In the genomic region with DNA sequence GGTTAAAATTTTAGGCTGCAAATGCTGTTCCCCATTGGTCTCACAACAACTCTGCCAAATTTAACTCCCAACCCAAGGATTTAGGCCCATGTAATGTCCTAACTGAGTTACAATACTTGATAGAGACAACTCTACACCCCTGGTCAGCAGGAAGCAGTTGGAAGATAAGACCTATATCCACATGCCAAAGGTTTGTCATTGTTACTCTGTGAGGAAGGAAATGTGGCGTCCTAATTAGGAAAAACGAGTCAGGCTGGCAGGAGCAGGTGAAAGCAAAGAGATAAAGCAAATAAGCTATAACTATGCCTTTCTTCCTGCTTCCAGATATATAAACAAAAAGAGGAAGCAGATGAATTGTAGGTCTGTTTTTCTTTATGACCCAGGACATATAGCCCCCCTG, we compare ENCODE assay signal across 26 cellular contexts.
"Had no signal": no experiment of that assay in that cellular context is flagged by ENCODE, and none has a peak within 500 bp of the region (broad histone marks: within the 10 kb centered on the region; RNA-seq: fewer than 3 reads in every experiment).

No MANE protein-coding gene starts in this region.

- H3K27me3 ChIP-seq: ascending aorta, body of pancreas, MG63, Peyer's patch had no signal

- H3K9ac ChIP-seq: KMS-11 had no signal

- H3K27ac ChIP-seq: ascending aorta, body of pancreas, KMS-11, Peyer's patch, RWPE1 had no signal

- H3K9me3 ChIP-seq: ascending aorta, body of pancreas, MG63, Peyer's patch had no signal

- ATAC-seq: activated naive CD4-positive, alpha-beta T cell treated with anti-CD3 and anti-CD28 coated beads, Interleukin-2, amount 50 U/mL, for 72 hours; activated naive CD8-positive, alpha-beta T cell treated with anti-CD3 and anti-CD28 coated beads, Interleukin-2, amount 50 U/mL, for 24 hours; activated T-cell treated with anti-CD3 and anti-CD28 coated beads, Interleukin-2, amount 50 U/mL, for 4 hours; body of pancreas; T-helper 17 cell had no signal

- DNase-seq: activated CD4-positive, alpha-beta memory T cell treated with anti-CD3 and anti-CD28 coated beads for 36 hours; activated CD4-positive, alpha-beta T cell treated with anti-CD3 and anti-CD28 coated beads, Interleukin-2, amount 10 ng/mL, durations not matched to agents 7 days and 5 days; activated CD4-positive, CD25-positive, alpha-beta regulatory T cell; activated CD8-positive, alpha-beta memory T cell treated with anti-CD3 and anti-CD28 coated beads for 24 hours; activated effector memory CD4-positive, alpha-beta T cell treated with anti-CD3 and anti-CD28 coated beads, Interleukin-2, amount 50 U/mL, for 16 hours; activated naive CD4-positive, alpha-beta T cell treated with Interleukin-2 at 50 U/mL for 16 hours; activated naive CD8-positive, alpha-beta T cell treated with anti-CD3 and anti-CD28 coated beads, Interleukin-2, amount 50 U/mL, for 24 hours; activated T-cell treated with anti-CD3 and anti-CD28 coated beads, Interleukin-2, amount 50 U/mL, for 4 hours; amniotic stem cell; body of pancreas; IMR-90; MG63; NCI-H1105; NCI-H1436; NCI-H1694 treated with DMSO at 0.1 percent for 48 hours; NCI-H2081; NCI-H446; NCI-H524; Peyer's patch; SIG-M5; T-helper 17 cell; T-helper 9 cell had no signal

- H3K4me3 ChIP-seq: ascending aorta, body of pancreas, MG63, Peyer's patch had no signal

- H3K4me2 ChIP-seq: KMS-11 had no signal

- H3K4me1 ChIP-seq: ascending aorta, body of pancreas, Peyer's patch had no signal

- H3K36me3 ChIP-seq: ascending aorta, MG63, Peyer's patch had no signal
